19 cellular contexts compared by ENCODE assay signal in the genomic region with DNA sequence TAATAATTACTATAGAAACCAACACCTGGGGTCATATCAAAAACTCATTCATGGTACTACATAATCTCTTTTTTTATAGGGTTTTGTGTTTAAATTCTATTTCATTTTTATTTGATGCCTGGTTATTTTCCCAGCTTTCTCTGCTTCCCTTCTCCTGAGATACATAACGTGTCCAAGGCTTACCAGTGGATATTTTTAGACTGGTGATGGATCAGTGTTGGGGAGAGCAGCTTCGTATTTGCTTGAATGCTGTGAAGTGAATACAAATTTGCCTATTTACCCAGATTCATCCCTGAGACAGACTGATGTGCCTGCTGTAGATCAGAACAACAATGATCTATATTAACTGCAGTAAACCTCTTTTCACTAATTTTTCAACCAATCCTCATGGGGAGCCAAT. TPM values are rescaled to one million over a fixed set of nuclear protein-coding genes. Genes with fewer than 3 reads are reported as not detected.
"Had no signal": no experiment of that assay in that cellular context is flagged by ENCODE, and none has a peak within 500 bp of the region (broad histone marks: within the 10 kb centered on the region; RNA-seq: fewer than 3 reads in every experiment).

No MANE protein-coding gene starts in this region.

- H3K27me3 Mint-ChIP-seq: activated T-cell treated with anti-CD3 and anti-CD28 coated beads, Interleukin-2, amount 50 U/mL, for 24 hours; stimulated activated naive CD8-positive, alpha-beta T cell treated with anti-CD3 and anti-CD28 coated beads, Interleukin-15, Interleukin-2, amounts not matched to agents 100 ng/mL and 50 ng/mL, for 24 hours had no signal

- H3K36me3 ChIP-seq: cardiac muscle cell, gastroesophageal sphincter, right lobe of liver, upper lobe of left lung had no signal

- H3K27ac ChIP-seq: cardiac muscle cell, gastroesophageal sphincter, right lobe of liver, testis, upper lobe of left lung had no signal

- H3K9me3 ChIP-seq: gastroesophageal sphincter, right lobe of liver, testis, upper lobe of left lung had no signal

- ATAC-seq: gastroesophageal sphincter had no signal

- H3K4me1 Mint-ChIP-seq: nephron had no signal

- DNase-seq: activated CD4-positive, alpha-beta T cell treated with anti-CD3 and anti-CD28 coated beads, Interleukin-2, amount 50 U/mL, for 1 hour; activated effector memory CD4-positive, alpha-beta T cell treated with anti-CD3 and anti-CD28 coated beads, Interleukin-2, amount 50 U/mL, for 16 hours; activated T-cell treated with anti-CD3 and anti-CD28 coated beads, Interleukin-2, amount 50 U/mL, for 24 hours; mammary epithelial cell; right lobe of liver; SIG-M5; stimulated activated CD4-positive, alpha-beta T cell treated with anti-CD3 and anti-CD28 coated beads, Interleukin-4, amount 100 ng/mL, for 4 hours; stimulated activated CD8-positive, alpha-beta memory T cell treated with anti-CD3 and anti-CD28 coated beads, Interleukin-4, amount 100 ng/mL, for 48 hours; T-helper 9 cell; testis; upper lobe of left lung had no signal

- H3K4me3 Mint-ChIP-seq: activated T-cell treated with anti-CD3 and anti-CD28 coated beads, Interleukin-2, amount 50 U/mL, for 24 hours; nephron; stimulated activated naive CD8-positive, alpha-beta T cell treated with anti-CD3 and anti-CD28 coated beads, Interleukin-15, Interleukin-2, amounts not matched to agents 100 ng/mL and 50 ng/mL, for 24 hours had no signal

- H3K9me3 Mint-ChIP-seq: activated T-cell treated with anti-CD3 and anti-CD28 coated beads, Interleukin-2, amount 50 U/mL, for 24 hours; nephron; stimulated activated naive CD8-positive, alpha-beta T cell treated with anti-CD3 and anti-CD28 coated beads, Interleukin-15, Interleukin-2, amounts not matched to agents 100 ng/mL and 50 ng/mL, for 24 hours had no signal

- H3K4me3 ChIP-seq: cardiac muscle cell, gastroesophageal sphincter, right lobe of liver, smooth muscle cell, testis, upper lobe of left lung had no signal

- H3K27me3 ChIP-seq: cardiac muscle cell, right lobe of liver, testis, upper lobe of left lung had no signal

- H3K4me2 ChIP-seq: smooth muscle cell had no signal

RNA-seq across cellular contexts. Expression of a gene that starts 43.2 kb away (rescaled TPM):
- total RNA-seq: dermis microvascular lymphatic vessel endothelial cell, gastroesophageal sphincter, mammary epithelial cell, pulmonary artery endothelial cell, smooth muscle cell had no signal
- polyA plus RNA-seq: mammary epithelial cell, smooth muscle cell had no signal

RNA-seq across cellular contexts. Expression of a gene that starts 56.0 kb away (rescaled TPM):
- total RNA-seq: mammary epithelial cell had no signal
- polyA plus RNA-seq: keratinocyte had no signal
